ENCODE assay signal across 9 cellular contexts in genomic region chr1:168135116-168135981, GRCh38. TPM values are rescaled to one million over a fixed set of nuclear protein-coding genes. Genes with fewer than 3 reads are reported as not detected.
DNase-seq lines count a peak whose midpoint lies in the region; ATAC-seq, FAIRE-seq and TF ChIP-seq lines count a peak whose summit lies in the region.
"Had no signal": no experiment of that assay in that cellular context is flagged by ENCODE, and none has a peak within 500 bp of the region (broad histone marks: within the 10 kb centered on the region; RNA-seq: fewer than 3 reads in every experiment).

No MANE protein-coding gene starts in this region.

- no peaks in the 10 kb centered on the region for H3K36me3 ChIP-seq in BE2C
- H3K36me3 ChIP-seq in breast epithelium, result no peaks in the 10 kb centered on the region
- no peaks in the 10 kb centered on the region for H3K36me3 ChIP-seq in muscle layer of duodenum (ENCODE audit: control insufficient read depth in 1 of 2, insufficient read depth in 2 of 2, low read length in 2 of 2)

- intact Hi-C loops in breast epithelium (cut with DNase I; ENCODE audit: low total_unique reads), result no loop called here

- ATAC-seq in HG02763 (IDR thresholded peaks at IDR 0.05; ENCODE audit: unreplicated experiment), result no peak

- H3K9me3 ChIP-seq in BE2C (no peaks in the 10 kb centered on the region), breast epithelium (no peaks in the 10 kb centered on the region), muscle layer of duodenum (ENCODE audit: control insufficient read depth in 1 of 2, low read length in 2 of 2) (no peaks in the 10 kb centered on the region)

- no peak for TF ChIP-seq CTCF in BE2C (IDR thresholded peaks at IDR 0.05; ENCODE audit: low read depth, low read length)
- TF ChIP-seq CTCF in breast epithelium (IDR thresholded peaks at IDR 0.05), result no peak

- FAIRE-seq in RCC 7860 (lab: Jason Lieb, UNC), result no peak
- FAIRE-seq: islet of Langerhans had no signal

- in situ Hi-C loops in KBM-7 (cut with MboI; ENCODE audit: low pct_unique_long_range_greater_than_20kb, low sequenced_read_pairs), result no loop called here

- peaks cover 29% of the 10 kb centered on the region for H3K27me3 ChIP-seq in BE2C
- no peaks in the 10 kb centered on the region for H3K27me3 ChIP-seq in breast epithelium
- H3K27me3 ChIP-seq in muscle layer of duodenum (ENCODE audit: low read depth, low read length), result peaks cover 4% of the 10 kb centered on the region

- DNase-seq in BE2C, result no peak
- DNase-seq in KBM-7, result peak; percentile 31
- no peak for DNase-seq in breast epithelium (ENCODE audit: low spot score in 2 of 2)
- DNase-seq in islet precursor cell, result no peak
- no peak for DNase-seq in occipital lobe (lab: John Stamatoyannopoulos, UW)
- no peak for DNase-seq in RCC 7860 (ENCODE audit: low spot score)

- TF ChIP-seq POLR2A in breast epithelium (IDR thresholded peaks at IDR 0.05), result no peak

- H3K4me3 ChIP-seq in BE2C (ENCODE audit: low read depth, low read length) (peak overlapping the region; percentile 68), breast epithelium (peak overlapping the region; percentile 65 to 80 (median 79)), muscle layer of duodenum (ENCODE audit: low read depth in 1 of 2, low read length in 2 of 2) (peak overlapping the region; percentile 67 to 94)

- H3K27ac ChIP-seq in breast epithelium, result no peak overlapping the region
- H3K27ac ChIP-seq in muscle layer of duodenum (ENCODE audit: low read length), result no peak overlapping the region

- no peaks in the 10 kb centered on the region for H3K4me1 ChIP-seq in BE2C
- no peaks in the 10 kb centered on the region for H3K4me1 ChIP-seq in breast epithelium
- H3K4me1 ChIP-seq in muscle layer of duodenum (ENCODE audit: control insufficient read depth in 1 of 2, insufficient read depth in 2 of 2, low read length in 2 of 2), result peaks cover 9 to 22% of the 10 kb centered on the region in 2 donors

RNA-seq across cellular contexts. Expression of gene GPR161, which starts 1.4 kb away (rescaled TPM):
- 0.14 TPM for polyA plus RNA-seq in BE2C (2012; ENCODE audit: insufficient read depth, insufficient read length, low read depth)
- total RNA-seq in breast epithelium, result 1 to 10 TPM; 2.8 to 5.6 (median 4.5) TPM
- 93.4 TPM for total RNA-seq in occipital lobe

RNA-seq across cellular contexts. Expression of gene TIPRL, which starts 43.4 kb away (rescaled TPM):
- polyA plus RNA-seq in BE2C (2012; ENCODE audit: insufficient read depth, insufficient read length, low read depth), result 52.4 TPM
- 10 to 100 TPM; 18.0 to 24.9 (median 18.7) TPM for total RNA-seq in breast epithelium
- 101 TPM for total RNA-seq in occipital lobe

Comparison
In these comparisons a context has a peak if more than half of its experiments do, and no peak if none do; other contexts are left out.
1. RNA of gene GPR161, which starts 1.4 kb away (total RNA-seq): 93.4 TPM in occipital lobe (single experiment); 2.8 to 5.6 TPM in breast epithelium; every median in the first group is over 10 times any median in the second.
2. Peak in every context shown above with its lines, with median percentiles within 50 percentile points of each other: H3K4me3 ChIP-seq.